13 cellular contexts compared by ENCODE assay signal in genomic region chr11:45165806-45166603, GRCh38. TPM values are rescaled to one million over a fixed set of nuclear protein-coding genes. Genes with fewer than 3 reads are reported as not detected.
DNase-seq lines count a peak whose midpoint lies in the region; ATAC-seq, FAIRE-seq and TF ChIP-seq lines count a peak whose summit lies in the region.
"Had no signal": no experiment of that assay in that cellular context is flagged by ENCODE, and none has a peak within 500 bp of the region (broad histone marks: within the 10 kb centered on the region; RNA-seq: fewer than 3 reads in every experiment).

No MANE protein-coding gene starts in this region.

- H3K4me3 ChIP-seq in H1 (ENCODE audit: extremely low read depth in 1 of 4, insufficient read depth in 2 of 4, low read depth in 3 of 4, low read length in 4 of 4) (no peak overlapping the region), PC-3 (ENCODE audit: low read length) (no peak overlapping the region)
- H3K4me3 ChIP-seq: BLaER1 treated with 17β-estradiol and CSF1 and Interleukin-3, amounts not matched to agents 10 nM and 100 nM had no signal

- H3K79me1 ChIP-seq in H1 (ENCODE audit: low read depth, low read length), result 0 out of 2 replicates have a peak, but pooled peaks cover 4% of the 10 kb centered on the region

- TF ChIP-seq EP300 in H1 (IDR thresholded peaks at IDR 0.05; ENCODE audit: borderline replicate concordance in 1 of 2, low read depth in 2 of 2, low read length in 2 of 2), result no peak

- H3K9me3 Mint-ChIP-seq in activated T-cell treated with anti-CD3 and anti-CD28 coated beads, Interleukin-2, amount 50 U/mL, for 72 hours, result no peaks in the 10 kb centered on the region
- H3K9me3 Mint-ChIP-seq: CD4-positive, CD25-positive, alpha-beta regulatory T cell; IgD-negative memory B cell had no signal

- no peak for TF ChIP-seq RAD21 in H1 (IDR thresholded peaks at IDR 0.05 in 1 of 2, conservative IDR thresholded peaks at IDR 0.05 in 1 of 2; ENCODE audit: low read depth in 2 of 2, low read length in 2 of 2)

- H3K79me2 ChIP-seq in H1 (ENCODE audit: control insufficient read depth in 1 of 2, insufficient read depth in 2 of 2, low read length in 2 of 2) (no peaks in the 10 kb centered on the region; a peak in 2 of 4 replicates), PC-3 (ENCODE audit: low read length) (no peaks in the 10 kb centered on the region)

- 89% methylated on average over 5 of the region's 5 CpGs; no CpG with 5 or more reads in 1 of the 2 experiments for WGBS in H1 (ENCODE audit: extremely low coverage in 1 of 2, insufficient coverage in 1 of 2, insufficient read length in 1 of 2, insufficient replicate concordance in 2 of 2, low coverage in 1 of 2, low lambda C conversion rate in 2 of 2, missing lambda C conversion rate in 1 of 2), 2 experiments

- no peak overlapping the region for H2AK5ac ChIP-seq in H1 (ENCODE audit: low read depth, low read length)

- no peak overlapping the region for H4K91ac ChIP-seq in H1 (replicated peaks; ENCODE audit: insufficient read length, low read length)

- H4K8ac ChIP-seq in H1 (ENCODE audit: extremely low read depth, insufficient read depth, low read length), result no peak overlapping the region

- H2BK120ac ChIP-seq in H1 (replicated peaks; ENCODE audit: low read depth, low read length), result no peak overlapping the region

- no peaks in the 10 kb centered on the region for H3K9me3 ChIP-seq in H1 (ENCODE audit: insufficient read depth in 2 of 2, low read depth in 1 of 2, low read length in 1 of 2)
- no peaks in the 10 kb centered on the region for H3K9me3 ChIP-seq in PC-3 (ENCODE audit: low read length)
- H3K9me3 ChIP-seq: BLaER1 treated with 17β-estradiol and CSF1 and Interleukin-3, amounts not matched to agents 10 nM and 100 nM had no signal

- no peak overlapping the region for H3K27ac Mint-ChIP-seq in activated T-cell treated with anti-CD3 and anti-CD28 coated beads, Interleukin-2, amount 50 U/mL, for 72 hours
- H3K27ac Mint-ChIP-seq: CD4-positive, CD25-positive, alpha-beta regulatory T cell; IgD-negative memory B cell had no signal

- no peak overlapping the region for H2BK15ac ChIP-seq in H1 (ENCODE audit: low read length)

- no peaks in the 10 kb centered on the region for H3K27me3 Mint-ChIP-seq in activated T-cell treated with anti-CD3 and anti-CD28 coated beads, Interleukin-2, amount 50 U/mL, for 72 hours (ENCODE audit: low read depth)
- H3K27me3 Mint-ChIP-seq: IgD-negative memory B cell had no signal

- no peak overlapping the region for H4K5ac ChIP-seq in H1 (ENCODE audit: insufficient read length, low read depth, low read length)

- H2AFZ ChIP-seq in H1 (ENCODE audit: low read length), result no peak overlapping the region
- H2AFZ ChIP-seq in PC-3 (ENCODE audit: low read length), result no peak overlapping the region

- H3K4me2 ChIP-seq in H1 (ENCODE audit: insufficient read depth in 1 of 2, low read depth in 2 of 2, low read length in 2 of 2) (no peak overlapping the region), PC-3 (ENCODE audit: low read length) (no peak overlapping the region)

- POLR2A ChIA-PET in H1 (lab: Charles Lee; ENCODE audit: partially characterized antibody) (no interaction called here), PC-3 (lab: Charles Lee; ENCODE audit: unreplicated experiment) (no interaction called here)

- no peak overlapping the region for H3K18ac ChIP-seq in H1 (ENCODE audit: extremely low read depth, low read length)

- CTCF ChIA-PET in H1 (lab: Charles Lee; ENCODE audit: partially characterized antibody), result interaction anchor here (1.0 to 1.7 kb wide), 4 partner anchors 17 to 87 kb away, joined by 3 to 8 read pairs (median 4); no protein-coding TSS in a partner anchor
- CTCF ChIA-PET in PC-3 (lab: Charles Lee), result no interaction called here

- H2BK20ac ChIP-seq in H1 (ENCODE audit: low read length), result no peak overlapping the region

- H2BK12ac ChIP-seq in H1 (ENCODE audit: low read depth, low read length), result no peak overlapping the region

- TF ChIP-seq POLR2A in H1 (IDR thresholded peaks at IDR 0.05; ENCODE audit: control extremely low read depth in 1 of 2, low read depth in 2 of 2, low read length in 2 of 2), result no peak

- H3K56ac ChIP-seq in H1 (replicated peaks; ENCODE audit: insufficient read length, low read depth, low read length), result no peak overlapping the region

- H3K9ac ChIP-seq in H1 (replicated peaks in 1 of 4; ENCODE audit: extremely low read depth in 1 of 4, low read depth in 3 of 4, low read length in 3 of 4) (no peak overlapping the region; a peak in 1 of 7 replicates), PC-3 (ENCODE audit: low read length) (no peak overlapping the region)
- H3K9ac ChIP-seq: BLaER1 treated with 17β-estradiol and CSF1 and Interleukin-3, amounts not matched to agents 10 nM and 100 nM had no signal

- H3K36me3 ChIP-seq in H1 (ENCODE audit: control insufficient read depth in 2 of 4, insufficient read depth in 4 of 4, low read length in 3 of 4) (no peaks in the 10 kb centered on the region), PC-3 (ENCODE audit: low read depth, low read length) (no peaks in the 10 kb centered on the region)
- H3K36me3 ChIP-seq: BLaER1 treated with 17β-estradiol and CSF1 and Interleukin-3, amounts not matched to agents 10 nM and 100 nM had no signal

- no peak overlapping the region for H2BK5ac ChIP-seq in H1 (ENCODE audit: low read depth, low read length)

- H4K20me1 ChIP-seq in H1 (replicated peaks in 1 of 2; ENCODE audit: control insufficient read depth in 1 of 2, insufficient read depth in 2 of 2, low read length in 2 of 2) (peaks cover 3 to 7% of the 10 kb centered on the region in 2 experiments), PC-3 (ENCODE audit: low read length) (no peaks in the 10 kb centered on the region)

- no peaks in the 10 kb centered on the region for H3F3A ChIP-seq in PC-3 (ENCODE audit: low read length, unreplicated experiment)

- no peaks in the 10 kb centered on the region for H3K36me3 Mint-ChIP-seq in activated T-cell treated with anti-CD3 and anti-CD28 coated beads, Interleukin-2, amount 50 U/mL, for 72 hours (ENCODE audit: insufficient read depth in 2 of 2)
- H3K36me3 Mint-ChIP-seq: CD4-positive, CD25-positive, alpha-beta regulatory T cell had no signal

- peak; percentile 12 for DNase-seq in activated T-cell treated with anti-CD3 and anti-CD28 coated beads, Interleukin-2, amount 50 U/mL, for 1 hour
- no peak for DNase-seq in activated T-cell treated with anti-CD3 and anti-CD28 coated beads, Interleukin-2, amount 50 U/mL, for 72 hours
- DNase-seq in H1 (ENCODE audit: low read depth in 1 of 2, low spot score in 2 of 2) (no peak), PC-3 (no peak), RKO (ENCODE audit: low spot score) (no peak)
- DNase-seq: AML-193; CD4-positive, CD25-positive, alpha-beta regulatory T cell; H7 had no signal

- H3K27ac ChIP-seq in angular gyrus (ENCODE audit: low read depth, low read length) (peak overlapping the region; percentile 32), H1 (ENCODE audit: low read depth, low read length) (no peak overlapping the region), PC-3 (ENCODE audit: low read length) (no peak overlapping the region)
- H3K27ac ChIP-seq: 22Rv1 had no signal

- H3K14ac ChIP-seq in H1 (ENCODE audit: insufficient read length), result no peak overlapping the region

- H3K4me1 ChIP-seq in H1 (replicated peaks in 1 of 4; ENCODE audit: control insufficient read depth in 3 of 4, insufficient read depth in 4 of 4, low read length in 3 of 4), result no peaks in the 10 kb centered on the region
- no peaks in the 10 kb centered on the region for H3K4me1 ChIP-seq in PC-3 (ENCODE audit: insufficient read depth, low read length)

- H3K23ac ChIP-seq in H1 (ENCODE audit: insufficient read length), result no peak overlapping the region

- no peaks in the 10 kb centered on the region; the same call in 1 of the 2 replicates for H3K23me2 ChIP-seq in H1 (ENCODE audit: low read depth, low read length)

- H3K4me3 Mint-ChIP-seq in activated T-cell treated with anti-CD3 and anti-CD28 coated beads, Interleukin-2, amount 50 U/mL, for 72 hours, result no peak overlapping the region
- H3K4me3 Mint-ChIP-seq: CD4-positive, CD25-positive, alpha-beta regulatory T cell; IgD-negative memory B cell had no signal

- no peak for FAIRE-seq in H1 (lab: Jason Lieb, UNC)

- intact Hi-C loops in PC-3 (cut with micrococcal nuclease), result no loop called here

- no peak overlapping the region for H3K4ac ChIP-seq in H1 (replicated peaks; ENCODE audit: insufficient read length, low read depth, low read length)

- no TSS peak for BruUV-seq in PC-3 (replicated peaks; lab: Mats Ljungman, UMichigan)

- TF ChIP-seq CTCF in H1 (IDR thresholded peaks at IDR 0.05; ENCODE audit: control extremely low read depth in 1 of 3, insufficient read depth in 1 of 3, low read depth in 1 of 3, low read length in 3 of 3), result no peak
- TF ChIP-seq CTCF in PC-3 (conservative IDR thresholded peaks at IDR 0.05; ENCODE audit: low read depth, low read length), result no peak

- no peaks in the 10 kb centered on the region for H3K27me3 ChIP-seq in H1 (replicated peaks in 1 of 4; ENCODE audit: control insufficient read depth in 3 of 4, extremely low read depth in 1 of 4, insufficient read depth in 3 of 4, low read length in 3 of 4)
- no peaks in the 10 kb centered on the region for H3K27me3 ChIP-seq in PC-3 (ENCODE audit: low read length)
- H3K27me3 ChIP-seq: BLaER1 treated with 17β-estradiol and CSF1 and Interleukin-3, amounts not matched to agents 10 nM and 100 nM had no signal

- no peaks in the 10 kb centered on the region for H3K9me2 ChIP-seq in PC-3 (replicated peaks; ENCODE audit: low read length)

- ATAC-seq in activated T-cell treated with anti-CD3 and anti-CD28 coated beads, Interleukin-2, amount 50 U/mL, for 72 hours (replicated peaks in 1 of 2), result no peak
- ATAC-seq in HG02588 (IDR thresholded peaks at IDR 0.05; ENCODE audit: unreplicated experiment), result no peak
- ATAC-seq in PC-3, result no peak

- peaks cover 28% of the 10 kb centered on the region for H3K4me1 Mint-ChIP-seq in activated T-cell treated with anti-CD3 and anti-CD28 coated beads, Interleukin-2, amount 50 U/mL, for 72 hours (ENCODE audit: low read depth)

RNA-seq across cellular contexts. Expression of gene PRDM11, which starts 19.6 kb away (rescaled TPM):
- total RNA-seq in activated T-cell treated with anti-CD3 and anti-CD28 coated beads, Interleukin-2, amount 50 U/mL, for 72 hours, result 1 to 10 TPM; 1.2 to 2.0 TPM
- total RNA-seq in H1 (2021; fragmentation: NEBNext Ultra II Directional; extraction: Animal tissue kit (Norgen Biotek cat#: 25700)), result 10.0 and 11.7 TPM in 2 replicates
- 3.6 and 5.6 TPM in 2 replicates for polyA plus RNA-seq in H1 (2011; rRNA removed)
- polyA plus RNA-seq in H1 (2011; cell fraction: cytosol; rRNA removed), result 5.0 TPM
- polyA plus RNA-seq in H1 (2011; cell fraction: nucleus; rRNA removed), result 6.9 TPM
- 4.1 to 4.5 TPM (median 4.2 TPM) in 4 replicates for polyA plus RNA-seq in H1 (2012, experiment 1 of 2)
- 1.9 TPM for polyA plus RNA-seq in H1 (2012, experiment 2 of 2)
- 3.0 TPM for polyA plus RNA-seq in H1 (2013, experiment 1 of 2)
- polyA plus RNA-seq in H1 (2013, experiment 2 of 2), result 3.1 TPM
- polyA minus RNA-seq in H1 (2011; rRNA and poly(A)+ RNA removed), result 8.0 and 10.8 TPM in 2 replicates
- polyA minus RNA-seq in H1 (2011; cell fraction: cytosol; rRNA and poly(A)+ RNA removed), result 4.5 TPM
- 9.1 TPM for polyA minus RNA-seq in H1 (2011; cell fraction: nucleus; rRNA and poly(A)+ RNA removed)
- total RNA-seq in PC-3 (2014; rRNA removed), result 5.0 and 6.3 TPM in 2 replicates
